In genomic region chr16:87077750-87078127, GRCh38 we compare ENCODE assay signal across 15 cellular contexts.
A peak's percentile ranks its signal among the peaks of the same experiment; 100 is the strongest.
DNase-seq lines count a peak whose midpoint lies in the region; ATAC-seq and TF ChIP-seq lines count a peak whose summit lies in the region.
"Had no signal": no experiment of that assay in that cellular context is flagged by ENCODE, and none has a peak within 500 bp of the region (broad histone marks: within the 10 kb centered on the region; RNA-seq: fewer than 3 reads in every experiment).

No MANE protein-coding gene starts in this region.

- RAD21 ChIA-PET in HCT116 (lab: Charles Lee; ENCODE audit: low non-redundant PET in 1 of 2, low total read pairs in 2 of 2, uncharacterized antibody in 2 of 2, unreplicated experiment in 2 of 2), result interaction anchor here (0.7 to 1.1 kb wide), 4 partner anchors 15 to 514 kb away, joined by 3 to 4 read pairs (median 3); no protein-coding TSS in a partner anchor

- CTCF ChIA-PET in HCT116 (lab: Charles Lee), result interaction anchor here (0.9 to 6.9 kb wide), 19 partner anchors 10 to 552 kb away, joined by 3 to 56 read pairs (median 4); no protein-coding TSS in a partner anchor

- no peak for TF ChIP-seq RAD21 in HCT116 (IDR thresholded peaks at IDR 0.05; ENCODE audit: low read depth)

- intact Hi-C loops in HCT116 (cut with micrococcal nuclease), result loop anchor here (1.0 to 5.0 kb wide), 4 partner anchors 245 to 514 kb away; partner anchors contain the start of gene FOXL1
- intact Hi-C loops in sigmoid colon (cut with DNase I), result no loop called here

- TF ChIP-seq EP300 in sigmoid colon (IDR thresholded peaks at IDR 0.05), result no peak

- H4K20me1 ChIP-seq in HCT116 (ENCODE audit: insufficient read depth), result no peaks in the 10 kb centered on the region
- H4K20me1 ChIP-seq: BLaER1 had no signal

- no peak overlapping the region for H3K4me3 ChIP-seq in HCT116 (replicated peaks in 1 of 2; ENCODE audit: low read depth in 1 of 2, low read length in 2 of 2)
- no peak overlapping the region for H3K4me3 ChIP-seq in sigmoid colon
- H3K4me3 ChIP-seq: BLaER1, GM12878, GM23338 had no signal

- POLR2A ChIA-PET in HCT116 (lab: Charles Lee), result interaction anchor here (0.9 to 1.5 kb wide), 2 partner anchors 15 to 68 kb away, joined by 3 to 4 read pairs; no protein-coding TSS in a partner anchor

- TF ChIP-seq POLR2A in HCT116 (IDR thresholded peaks at IDR 0.05; ENCODE audit: borderline replicate concordance, extremely low read depth, insufficient read depth, insufficient read length), result no peak
- no peak for TF ChIP-seq POLR2A in sigmoid colon (IDR thresholded peaks at IDR 0.05)

- no peak for TF ChIP-seq CTCF in HCT116 (IDR thresholded peaks at IDR 0.05 in 2 of 3, conservative IDR thresholded peaks at IDR 0.05 in 1 of 3; ENCODE audit: borderline replicate concordance in 1 of 3, insufficient read depth in 1 of 3, low read depth in 2 of 3, low read length in 2 of 3)
- no peak for TF ChIP-seq CTCF in sigmoid colon (IDR thresholded peaks at IDR 0.05)

- no peaks in the 10 kb centered on the region for H3K36me3 ChIP-seq in HCT116 (ENCODE audit: control insufficient read depth in 1 of 2, insufficient read depth in 2 of 2, low read length in 2 of 2)
- H3K36me3 ChIP-seq in sigmoid colon, result no peaks in the 10 kb centered on the region
- H3K36me3 ChIP-seq: BLaER1 had no signal

- no peak for ATAC-seq in HCT116
- ATAC-seq: CD8-positive, alpha-beta T cell had no signal

- no peaks in the 10 kb centered on the region for H3K79me2 ChIP-seq in HCT116 (ENCODE audit: insufficient read depth, low read length)

- no peaks in the 10 kb centered on the region for H3K9me2 ChIP-seq in HCT116 (ENCODE audit: insufficient read depth)

- H3K4me2 ChIP-seq in HCT116 (ENCODE audit: low read length), result peak overlapping the region; percentile 75; the same call in 1 of the 2 replicates
- H3K4me2 ChIP-seq: BLaER1, GM23338 had no signal

- no peaks in the 10 kb centered on the region for H3K27me3 ChIP-seq in HCT116 (ENCODE audit: insufficient read depth, low read length)
- no peaks in the 10 kb centered on the region for H3K27me3 ChIP-seq in sigmoid colon
- H3K27me3 ChIP-seq: BLaER1 had no signal

- peaks cover 7 to 14% of the 10 kb centered on the region in 2 experiments; a peak in 3 of 4 replicates for H3K4me1 ChIP-seq in HCT116 (ENCODE audit: control insufficient read depth in 1 of 2, insufficient read depth in 2 of 2, low read length in 2 of 2)
- H3K4me1 ChIP-seq in sigmoid colon, result no peaks in the 10 kb centered on the region
- H3K4me1 ChIP-seq: Caco-2 had no signal

- H3K27ac ChIP-seq in HCT116 (ENCODE audit: low read depth, low read length) (no peak overlapping the region), sigmoid colon (no peak overlapping the region)
- H3K27ac ChIP-seq: 22Rv1, BLaER1, C4-2B had no signal

- 89 to 92% methylated on average over 5 of the region's 5 CpGs for WGBS in sigmoid colon, 2 donors

- no TSS peak for BruUV-seq in HCT116 (replicated peaks; lab: Mats Ljungman, UMichigan)

- H2AFZ ChIP-seq in HCT116 (ENCODE audit: low read depth, low read length, poor library complexity, severe bottlenecking), result no peak overlapping the region
- H2AFZ ChIP-seq: GM23338 had no signal

- H3K9me3 ChIP-seq in HCT116 (ENCODE audit: control insufficient read depth in 1 of 2, insufficient read depth in 1 of 2, low read depth in 1 of 2, low read length in 2 of 2) (peaks cover 22 to 25% of the 10 kb centered on the region in 2 experiments), sigmoid colon (peaks cover 0 to 19% (median 8%) of the 10 kb centered on the region in 4 donors)

- no peak overlapping the region for H3K9ac ChIP-seq in HCT116 (ENCODE audit: low read length)
- H3K9ac ChIP-seq: BLaER1 had no signal

- peak; percentile 35 for DNase-seq in activated CD8-positive, alpha-beta memory T cell treated with anti-CD3 and anti-CD28 coated beads for 24 hours
- DNase-seq in activated CD8-positive, alpha-beta memory T cell treated with anti-CD3 and anti-CD28 coated beads, Interleukin-2, amount 50 U/mL, for 4 hours, result no peak
- DNase-seq in HCT116 (ENCODE audit: low read depth, low spot score) (no peak), ecto neural progenitor cell (ENCODE audit: low spot score) (peak; percentile 38), sigmoid colon (peak; percentile 34), DMS79 (lab: John Stamatoyannopoulos, UW) (no peak), cerebellar nuclear complex (lab: John Stamatoyannopoulos, UW) (no peak)
- no peak for DNase-seq in stimulated activated CD4-positive, alpha-beta T cell treated with anti-CD3 and anti-CD28 coated beads, Interleukin-4, amount 100 ng/mL, for 24 hours

TF ChIP-seq in HCT116, 20 proteins besides CTCF, POLR2A, EP300 and RAD21:
- TF ChIP-seq ZBTB33 (IDR thresholded peaks at IDR 0.05; ENCODE audit: extremely low read depth, insufficient replicate concordance, low read length), result no peak
- TF ChIP-seq SRF (IDR thresholded peaks at IDR 0.05; ENCODE audit: low read depth), result no peak
- TF ChIP-seq MAX (IDR thresholded peaks at IDR 0.05), result no peak
- TF ChIP-seq POLR2AphosphoS5 (IDR thresholded peaks at IDR 0.05; ENCODE audit: low read depth, low read length), result no peak
- TF ChIP-seq CEBPB (IDR thresholded peaks at IDR 0.05; ENCODE audit: low read depth), result no peak
- TF ChIP-seq YY1 (IDR thresholded peaks at IDR 0.05; ENCODE audit: extremely low read depth, insufficient replicate concordance, low read depth, low read length), result no peak
- TF ChIP-seq SIN3A (IDR thresholded peaks at IDR 0.05; ENCODE audit: low read depth), result no peak
- no peak for TF ChIP-seq SP1 (IDR thresholded peaks at IDR 0.05; ENCODE audit: low read depth)
- no peak for TF ChIP-seq ZNF274 (IDR thresholded peaks at IDR 0.05; ENCODE audit: low read depth, low read length)
- TF ChIP-seq TCF7L2 (IDR thresholded peaks at IDR 0.05; ENCODE audit: borderline replicate concordance, extremely low read depth, insufficient read depth, insufficient read length), result no peak
- TF ChIP-seq EZH2phosphoT487 (IDR thresholded peaks at IDR 0.05; ENCODE audit: borderline replicate concordance), result no peak
- TF ChIP-seq FOSL1 (IDR thresholded peaks at IDR 0.05; ENCODE audit: low read depth), result no peak
- TF ChIP-seq EGR1 (IDR thresholded peaks at IDR 0.05; ENCODE audit: low read depth), result no peak

Comparison
In these comparisons a context has a peak if more than half of its experiments do, and no peak if none do; other contexts are left out.
1. DNase-seq: peak in activated CD8-positive, alpha-beta memory T cell treated with anti-CD3 and anti-CD28 coated beads for 24 hours (single experiment), ecto neural progenitor cell (single experiment) and sigmoid colon (single experiment); none in activated CD8-positive, alpha-beta memory T cell treated with anti-CD3 and anti-CD28 coated beads, Interleukin-2, amount 50 U/mL, for 4 hours (single experiment), HCT116 (single experiment), stimulated activated CD4-positive, alpha-beta T cell treated with anti-CD3 and anti-CD28 coated beads, Interleukin-4, amount 100 ng/mL, for 24 hours (single experiment), DMS79 (single experiment) and cerebellar nuclear complex (0 of 2).